ENCODE assay signal across 1 cellular context in genomic region chr7:140517546-140518369, GRCh38.
TF ChIP-seq lines count a peak whose summit lies in the region.

No MANE protein-coding gene starts in this region.

TF ChIP-seq in H1, 55 proteins besides CTCF, POLR2A, EP300 and RAD21 (continued from another document):
- TF ChIP-seq, protein P1, sequence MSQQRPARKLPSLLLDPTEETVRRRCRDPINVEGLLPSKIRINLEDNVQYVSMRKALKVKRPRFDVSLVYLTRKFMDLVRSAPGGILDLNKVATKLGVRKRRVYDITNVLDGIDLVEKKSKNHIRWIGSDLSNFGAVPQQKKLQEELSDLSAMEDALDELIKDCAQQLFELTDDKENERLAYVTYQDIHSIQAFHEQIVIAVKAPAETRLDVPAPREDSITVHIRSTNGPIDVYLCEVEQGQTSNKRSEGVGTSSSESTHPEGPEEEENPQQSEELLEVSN (IDR thresholded peaks at IDR 0.05): 0 out of 2 replicates have a peak, but pooled peaks have one; percentile 24
- TF ChIP-seq TEAD4 (IDR thresholded peaks at IDR 0.05; ENCODE audit: low read depth, low read length): no peak
- TF ChIP-seq KDM1A (IDR thresholded peaks at IDR 0.05; ENCODE audit: borderline replicate concordance, low read length): peak; percentile 89; the same call in 1 of the 2 replicates
- no peak for TF ChIP-seq SRF (IDR thresholded peaks at IDR 0.05; ENCODE audit: low read depth, low read length)
- TF ChIP-seq MAFK (IDR thresholded peaks at IDR 0.05; ENCODE audit: low read depth, low read length): no peak
- TF ChIP-seq, protein P2, sequence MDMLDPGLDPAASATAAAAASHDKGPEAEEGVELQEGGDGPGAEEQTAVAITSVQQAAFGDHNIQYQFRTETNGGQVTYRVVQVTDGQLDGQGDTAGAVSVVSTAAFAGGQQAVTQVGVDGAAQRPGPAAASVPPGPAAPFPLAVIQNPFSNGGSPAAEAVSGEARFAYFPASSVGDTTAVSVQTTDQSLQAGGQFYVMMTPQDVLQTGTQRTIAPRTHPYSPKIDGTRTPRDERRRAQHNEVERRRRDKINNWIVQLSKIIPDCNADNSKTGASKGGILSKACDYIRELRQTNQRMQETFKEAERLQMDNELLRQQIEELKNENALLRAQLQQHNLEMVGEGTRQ (IDR thresholded peaks at IDR 0.05; ENCODE audit: low read length): no peak
- no peak for TF ChIP-seq EZH2 (IDR thresholded peaks at IDR 0.05; ENCODE audit: low read depth, low read length, severe bottlenecking)
- TF ChIP-seq BCL11A (IDR thresholded peaks at IDR 0.05; ENCODE audit: low read depth in 2 of 2, low read length in 2 of 2): no peak
- TF ChIP-seq CREB1 (IDR thresholded peaks at IDR 0.05): peak; percentile 71
- no peak for TF ChIP-seq JUN (IDR thresholded peaks at IDR 0.05; ENCODE audit: low read depth, low read length)
- TF ChIP-seq CHD7 (IDR thresholded peaks at IDR 0.05; ENCODE audit: insufficient replicate concordance, low read length): no peak
- peak; percentile 78 for TF ChIP-seq MAX (IDR thresholded peaks at IDR 0.05)
- no peak for TF ChIP-seq KDM4A (IDR thresholded peaks at IDR 0.05; ENCODE audit: low read depth, low read length, severe bottlenecking)
- TF ChIP-seq POU5F1 (IDR thresholded peaks at IDR 0.05; ENCODE audit: low read depth, low read length): no peak
- TF ChIP-seq TCF12 (IDR thresholded peaks at IDR 0.05; ENCODE audit: low read depth, low read length): no peak
- TF ChIP-seq SP1 (IDR thresholded peaks at IDR 0.05; ENCODE audit: low read depth, low read length): no peak
- 0 out of 2 replicates have a peak, but pooled peaks have one; percentile 54 for TF ChIP-seq GABPA (IDR thresholded peaks at IDR 0.05; ENCODE audit: borderline replicate concordance, insufficient read depth, low read length)
- no peak for TF ChIP-seq CHD1 (IDR thresholded peaks at IDR 0.05; ENCODE audit: low read depth, low read length)
- TF ChIP-seq ZNF274 (IDR thresholded peaks at IDR 0.05; ENCODE audit: borderline replicate concordance, extremely low read depth, low read length): no peak
- TF ChIP-seq FOSL1 (IDR thresholded peaks at IDR 0.05; ENCODE audit: insufficient read depth, low read depth, low read length): no peak
- no peak for TF ChIP-seq CBX8 (IDR thresholded peaks at IDR 0.05; ENCODE audit: borderline replicate concordance, low read depth, low read length)
- no peak for TF ChIP-seq NANOG (IDR thresholded peaks at IDR 0.05; ENCODE audit: insufficient read depth, low read depth, low read length, poor library complexity, severe bottlenecking)
- no peak; the same call in 1 of the 2 replicates for TF ChIP-seq CEBPB (IDR thresholded peaks at IDR 0.05; ENCODE audit: low read depth, low read length)
- no peak for TF ChIP-seq RFX5 (IDR thresholded peaks at IDR 0.05; ENCODE audit: borderline replicate concordance, low read depth, low read length)
- TF ChIP-seq CBX5 (IDR thresholded peaks at IDR 0.05; ENCODE audit: low read depth, low read length): no peak
- no peak for TF ChIP-seq SP2 (IDR thresholded peaks at IDR 0.05; ENCODE audit: low read length)
- TF ChIP-seq SIN3A (conservative IDR thresholded peaks at IDR 0.05 in 1 of 2, IDR thresholded peaks at IDR 0.05 in 1 of 2; ENCODE audit: low read depth in 1 of 2, low read length in 2 of 2): 0 out of 4 replicates have a peak, but pooled peaks of 1 of the 2 experiments have one; percentile 49
- TF ChIP-seq GTF2F1 (IDR thresholded peaks at IDR 0.05; ENCODE audit: borderline replicate concordance, low read depth, low read length): no peak
- TF ChIP-seq TAF7 (optimal IDR thresholded peaks at IDR 0.05; ENCODE audit: borderline replicate concordance, low read depth, low read length): no peak
- TF ChIP-seq, protein P3, sequence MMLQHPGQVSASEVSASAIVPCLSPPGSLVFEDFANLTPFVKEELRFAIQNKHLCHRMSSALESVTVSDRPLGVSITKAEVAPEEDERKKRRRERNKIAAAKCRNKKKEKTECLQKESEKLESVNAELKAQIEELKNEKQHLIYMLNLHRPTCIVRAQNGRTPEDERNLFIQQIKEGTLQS (IDR thresholded peaks at IDR 0.05; ENCODE audit: insufficient read depth, low read depth, low read length): no peak
- TF ChIP-seq ASH2L (IDR thresholded peaks at IDR 0.05; ENCODE audit: low read length): no peak
- no peak for TF ChIP-seq NRF1 (IDR thresholded peaks at IDR 0.05; ENCODE audit: low read depth, low read length)
- 0 out of 2 replicates have a peak, but pooled peaks have one; percentile 38 for TF ChIP-seq CHD2 (IDR thresholded peaks at IDR 0.05; ENCODE audit: low read length)
- TF ChIP-seq, protein P4, sequence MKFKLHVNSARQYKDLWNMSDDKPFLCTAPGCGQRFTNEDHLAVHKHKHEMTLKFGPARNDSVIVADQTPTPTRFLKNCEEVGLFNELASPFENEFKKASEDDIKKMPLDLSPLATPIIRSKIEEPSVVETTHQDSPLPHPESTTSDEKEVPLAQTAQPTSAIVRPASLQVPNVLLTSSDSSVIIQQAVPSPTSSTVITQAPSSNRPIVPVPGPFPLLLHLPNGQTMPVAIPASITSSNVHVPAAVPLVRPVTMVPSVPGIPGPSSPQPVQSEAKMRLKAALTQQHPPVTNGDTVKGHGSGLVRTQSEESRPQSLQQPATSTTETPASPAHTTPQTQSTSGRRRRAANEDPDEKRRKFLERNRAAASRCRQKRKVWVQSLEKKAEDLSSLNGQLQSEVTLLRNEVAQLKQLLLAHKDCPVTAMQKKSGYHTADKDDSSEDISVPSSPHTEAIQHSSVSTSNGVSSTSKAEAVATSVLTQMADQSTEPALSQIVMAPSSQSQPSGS (IDR thresholded peaks at IDR 0.05; ENCODE audit: low read length): peak; percentile 77; the same call in 1 of the 2 replicates
- no peak for TF ChIP-seq RBBP5 (IDR thresholded peaks at IDR 0.05; ENCODE audit: borderline replicate concordance, low read depth, low read length)
- TF ChIP-seq TBP (IDR thresholded peaks at IDR 0.05; ENCODE audit: low read depth, low read length): peak; percentile 74; the same call in 1 of the 2 replicates
- TF ChIP-seq YY1 (IDR thresholded peaks at IDR 0.05; ENCODE audit: low read depth, low read length): 0 out of 2 replicates have a peak, but pooled peaks have one; percentile 27
- TF ChIP-seq KDM5A (IDR thresholded peaks at IDR 0.05; ENCODE audit: low read length): no peak
- no peak for TF ChIP-seq SAP30 (IDR thresholded peaks at IDR 0.05; ENCODE audit: insufficient read depth, insufficient replicate concordance, low read length)
- no peak for TF ChIP-seq HDAC6 (IDR thresholded peaks at IDR 0.05; ENCODE audit: low read depth, low read length)
- no peak for TF ChIP-seq SIX5 (IDR thresholded peaks at IDR 0.05; ENCODE audit: low read depth, low read length)
- no peak for TF ChIP-seq SIRT6 (IDR thresholded peaks at IDR 0.05; ENCODE audit: low read length)
- TF ChIP-seq HDAC2 (IDR thresholded peaks at IDR 0.05; ENCODE audit: borderline replicate concordance in 1 of 2, low read depth in 2 of 2, low read length in 2 of 2): no peak
- TF ChIP-seq POLR2AphosphoS5 (IDR thresholded peaks at IDR 0.05; ENCODE audit: low read depth, low read length): peak; percentile 63; the same call in 1 of the 2 replicates
- TF ChIP-seq SUZ12 (IDR thresholded peaks at IDR 0.05; ENCODE audit: low read length): no peak
- no peak for TF ChIP-seq SP4 (IDR thresholded peaks at IDR 0.05; ENCODE audit: low read length)
- TF ChIP-seq RNF2 (IDR thresholded peaks at IDR 0.05; ENCODE audit: borderline replicate concordance, low read depth, low read length, missing control alignments, poor library complexity, severe bottlenecking): no peak
- no peak for TF ChIP-seq PHF8 (conservative IDR thresholded peaks at IDR 0.05; ENCODE audit: low read depth, low read length)
- TF ChIP-seq BRCA1 (IDR thresholded peaks at IDR 0.05; ENCODE audit: low read depth, low read length): no peak; the same call in 1 of the 2 replicates
